ENCODE assay signal across 8 cellular contexts in the genomic region with DNA sequence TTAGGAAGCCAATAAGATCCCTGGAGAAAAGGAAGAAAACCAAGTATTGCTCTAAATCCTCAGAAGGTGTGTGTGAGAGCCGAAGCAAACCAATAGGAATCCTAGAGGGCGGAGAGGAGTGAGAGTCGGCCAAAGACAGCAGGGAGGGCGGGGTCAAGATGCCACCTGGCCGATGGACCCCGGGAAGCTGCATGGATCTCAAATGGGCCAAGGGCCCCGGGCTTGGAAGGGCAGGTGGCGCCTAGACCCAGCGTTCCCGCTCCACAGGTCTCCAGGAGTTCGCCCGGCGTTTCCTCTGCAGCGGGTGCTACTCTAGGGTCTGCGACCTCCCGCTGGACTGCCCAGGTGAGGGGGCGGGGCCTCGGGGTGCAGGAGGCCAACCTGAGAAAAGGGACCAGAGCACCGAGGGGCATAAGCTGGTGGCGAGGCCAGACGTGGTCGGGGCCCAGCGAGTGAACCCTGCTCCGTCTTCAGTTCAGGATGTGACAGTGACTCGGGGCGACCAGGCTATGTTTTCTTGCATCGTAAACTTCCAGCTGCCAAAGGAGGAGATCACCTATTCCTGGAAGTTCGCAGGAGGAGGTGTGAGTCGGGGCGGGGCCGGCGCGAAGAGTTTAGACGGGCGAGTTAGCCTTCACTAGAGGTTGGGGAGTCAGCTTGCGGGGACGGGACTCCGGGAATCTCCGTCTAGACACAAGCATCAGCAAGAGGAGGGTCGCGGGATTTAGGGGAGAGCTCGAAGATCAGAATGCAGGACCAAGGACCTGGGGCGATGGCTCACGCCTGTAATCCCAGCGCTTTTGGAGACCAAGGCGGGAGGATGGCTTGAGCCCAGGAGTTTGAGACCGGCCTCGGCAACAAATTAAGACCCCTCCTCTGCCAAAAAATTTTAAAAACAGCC. TPM values are rescaled to one million over a fixed set of nuclear protein-coding genes. Genes with fewer than 3 reads are reported as not detected.
DNase-seq lines count a peak whose midpoint lies in the region; ATAC-seq lines count a peak whose summit lies in the region.

No MANE protein-coding gene starts in this region.

- H3K27ac ChIP-seq in ectodermal cell (ENCODE audit: insufficient read depth, low read depth, low read length, poor library complexity, severe bottlenecking) (peak overlapping the region; percentile 26), mucosa of rectum (ENCODE audit: low read depth in 2 of 2, low read length in 2 of 2) (peak overlapping the region; percentile 77 to 92)

- H3K27me3 ChIP-seq in ectodermal cell (ENCODE audit: control insufficient read depth, insufficient read depth, low read length, poor library complexity, severe bottlenecking) = peaks cover 18% of the 10 kb centered on the region
- H3K27me3 ChIP-seq in mucosa of rectum (ENCODE audit: control insufficient read depth in 2 of 2, insufficient read depth in 2 of 2, low read length in 2 of 2) = no peaks in the 10 kb centered on the region

- peaks cover 12% of the 10 kb centered on the region for H3K4me1 ChIP-seq in ectodermal cell (ENCODE audit: control insufficient read depth, insufficient read depth, low read length)
- peaks cover 10 to 20% of the 10 kb centered on the region in 2 donors for H3K4me1 ChIP-seq in mucosa of rectum (ENCODE audit: control insufficient read depth in 2 of 2, insufficient read depth in 2 of 2, low read length in 2 of 2)

- WGBS in ectodermal cell, 2 experiments = 20 to 27% methylated on average over 48 of the region's 48 CpGs

- peak overlapping the region; percentile 56 for H3K4me3 ChIP-seq in ectodermal cell (ENCODE audit: insufficient read depth, low read depth, low read length)
- peak overlapping the region; percentile 70 to 91 for H3K4me3 ChIP-seq in mucosa of rectum (ENCODE audit: low read length in 2 of 2)

- H3K36me3 ChIP-seq in ectodermal cell (ENCODE audit: control insufficient read depth, insufficient read depth, low read length) (no peaks in the 10 kb centered on the region), mucosa of rectum (ENCODE audit: control insufficient read depth in 2 of 2, insufficient read depth in 2 of 2, low read length in 2 of 2) (peaks cover 5 to 6% of the 10 kb centered on the region in 2 donors)

- H3K9me3 ChIP-seq in ectodermal cell (ENCODE audit: control insufficient read depth, low read length) = no peaks in the 10 kb centered on the region
- H3K9me3 ChIP-seq in mucosa of rectum (ENCODE audit: control insufficient read depth in 2 of 2, low read length in 2 of 2) = no peaks in the 10 kb centered on the region

- ATAC-seq in HG03280 (IDR thresholded peaks at IDR 0.05; ENCODE audit: unreplicated experiment) = no peak
- ATAC-seq in GM19467 (IDR thresholded peaks at IDR 0.05; ENCODE audit: unreplicated experiment) = no peak

- DNase-seq in stimulated activated CD4-positive, alpha-beta T cell treated with anti-CD3 and anti-CD28 coated beads, Interleukin-4, amount 100 ng/mL, for 1 hour = peak; percentile 13
- no peak for DNase-seq in stimulated activated CD4-positive, alpha-beta T cell treated with anti-CD3 and anti-CD28 coated beads, Interleukin-1b, Interleukin-23, amount 100 ng/mL, for 48 hours
- no peak for DNase-seq in GM19240 (ENCODE audit: insufficient read length, low spot score)
- DNase-seq in OCI-M2 (lab: John Stamatoyannopoulos, UW; ENCODE audit: unreplicated experiment) = no peak

- peak overlapping the region in 1 of 2 donors; percentile 29 for H3K9ac ChIP-seq in mucosa of rectum (ENCODE audit: low read depth in 1 of 2, low read length in 2 of 2)

RNA-seq across cellular contexts. Expression of a gene that starts 9.9 kb away (rescaled TPM):
- 7.5 TPM for polyA plus RNA-seq in ectodermal cell (2013, experiment 1 of 4)
- 8.7 TPM for polyA plus RNA-seq in ectodermal cell (2013, experiment 2 of 4)
- polyA plus RNA-seq in ectodermal cell (2013, experiment 3 of 4) = 7.6 TPM
- 8.8 TPM for polyA plus RNA-seq in ectodermal cell (2013, experiment 4 of 4)

RNA-seq across cellular contexts. Expression of a gene that starts 20.8 kb away (rescaled TPM):
- not detected for polyA plus RNA-seq in ectodermal cell (2013, experiment 1 of 4)
- polyA plus RNA-seq in ectodermal cell (2013, experiment 2 of 4) = not detected
- not detected for polyA plus RNA-seq in ectodermal cell (2013, experiment 3 of 4)
- polyA plus RNA-seq in ectodermal cell (2013, experiment 4 of 4) = not detected

RNA-seq across cellular contexts. Expression of a gene that starts 48.7 kb away (rescaled TPM):
- not detected for polyA plus RNA-seq in ectodermal cell (2013, experiment 1 of 4)
- not detected for polyA plus RNA-seq in ectodermal cell (2013, experiment 2 of 4)
- polyA plus RNA-seq in ectodermal cell (2013, experiment 3 of 4) = not detected
- polyA plus RNA-seq in ectodermal cell (2013, experiment 4 of 4) = not detected

RNA-seq across cellular contexts. Expression of a gene that starts 56.4 kb away (rescaled TPM):
- polyA plus RNA-seq in ectodermal cell (2013, experiment 1 of 4) = not detected
- not detected for polyA plus RNA-seq in ectodermal cell (2013, experiment 2 of 4)
- polyA plus RNA-seq in ectodermal cell (2013, experiment 3 of 4) = not detected
- not detected for polyA plus RNA-seq in ectodermal cell (2013, experiment 4 of 4)

RNA-seq across cellular contexts. Expression of a gene that starts 58.0 kb away (rescaled TPM):
- polyA plus RNA-seq in ectodermal cell (2013, experiment 1 of 4) = not detected
- polyA plus RNA-seq in ectodermal cell (2013, experiment 2 of 4) = not detected
- polyA plus RNA-seq in ectodermal cell (2013, experiment 3 of 4) = not detected
- polyA plus RNA-seq in ectodermal cell (2013, experiment 4 of 4) = not detected
